ENCODE assay signal across 17 cellular contexts in genomic region chr2:20118051-20118450, GRCh38.
A peak's percentile ranks its signal among the peaks of the same experiment; 100 is the strongest.
DNase-seq lines count a peak whose midpoint lies in the region; ATAC-seq, FAIRE-seq and TF ChIP-seq lines count a peak whose summit lies in the region.
"Had no signal": no experiment of that assay in that cellular context is flagged by ENCODE, and none has a peak within 500 bp of the region (broad histone marks: within the 10 kb centered on the region; RNA-seq: fewer than 3 reads in every experiment).

No MANE protein-coding gene starts in this region.

- peak overlapping the region; percentile 66 for H2BK12ac ChIP-seq in neuronal stem cell (ENCODE audit: low read length)

- H3K36me3 ChIP-seq in GM12878 (ENCODE audit: control insufficient read depth in 2 of 2, insufficient read depth in 2 of 2, low read length in 1 of 2), result no peaks in the 10 kb centered on the region
- no peaks in the 10 kb centered on the region for H3K36me3 ChIP-seq in neuronal stem cell (replicated peaks in 1 of 2; ENCODE audit: control insufficient read depth in 2 of 2, insufficient read depth in 2 of 2, low read length in 2 of 2)
- H3K36me3 ChIP-seq in upper lobe of right lung, result no peaks in the 10 kb centered on the region

- CTCF ChIA-PET in GM12878 (lab: Yijun Ruan, JAX), result interaction anchor here (1.1 kb wide), 1 partner anchor 121 kb away, joined by 3 read pairs; no protein-coding TSS in a partner anchor

- no peak for DNase-seq in GM12878 (ENCODE audit: low read depth, low spot score)
- DNase-seq in neuronal stem cell (ENCODE audit: low spot score), result no peak
- DNase-seq in upper lobe of right lung, result peak; percentile 49
- DNase-seq in SW480 (ENCODE audit: low spot score), result no peak
- DNase-seq: Caco-2; CD4-positive, CD25-positive, alpha-beta regulatory T cell; CD8-positive, alpha-beta T cell; DMS153; DND-41; GM23248; H9 had no signal

- RAD21 ChIA-PET in GM12878 (lab: Charles Lee; ENCODE audit: unreplicated experiment), result no interaction called here

- H3K4me3 ChIP-seq in GM12878, result no peak overlapping the region
- H3K4me3 ChIP-seq in neuronal stem cell (ENCODE audit: low read length in 2 of 2), result no peak overlapping the region
- H3K4me3 ChIP-seq in upper lobe of right lung, result no peak overlapping the region
- H3K4me3 ChIP-seq: GM23248 had no signal

- POLR2A ChIA-PET in GM12878 (lab: Charles Lee), result no interaction called here

- intact Hi-C loops in GM12878 (cut with micrococcal nuclease; ENCODE audit: unreplicated experiment), result no loop called here
- intact Hi-C loops in upper lobe of right lung (cut with DNase I), result no loop called here

- TF ChIP-seq EP300 in GM12878 (IDR thresholded peaks at IDR 0.05; ENCODE audit: borderline replicate concordance in 1 of 2, control insufficient read depth in 1 of 2, low read depth in 2 of 2, low read length in 2 of 2), result no peak

- H3K4me2 ChIP-seq in GM12878 (ENCODE audit: control insufficient read depth, insufficient read depth) (no peak overlapping the region), neuronal stem cell (ENCODE audit: insufficient read depth, low read length, poor library complexity, severe bottlenecking) (no peak overlapping the region)

- TF ChIP-seq CTCF in GM12878 (IDR thresholded peaks at IDR 0.05 in 2 of 3, conservative IDR thresholded peaks at IDR 0.05 in 1 of 3; ENCODE audit: control insufficient read depth in 2 of 3, extremely low read depth in 1 of 3, insufficient read depth in 1 of 3, low read depth in 3 of 3, low read length in 3 of 3), result no peak
- TF ChIP-seq CTCF in upper lobe of right lung (IDR thresholded peaks at IDR 0.05), result no peak

- H3K23ac ChIP-seq in neuronal stem cell (ENCODE audit: low read depth, low read length, poor library complexity), result peak overlapping the region; percentile 9

- no peak overlapping the region for H2BK5ac ChIP-seq in neuronal stem cell (ENCODE audit: low read length)

- no peaks in the 10 kb centered on the region for H3K9me3 ChIP-seq in GM12878 (replicated peaks; ENCODE audit: control insufficient read depth, insufficient read depth, low read length)
- peaks cover 0 to 3% of the 10 kb centered on the region in 2 donors for H3K9me3 ChIP-seq in neuronal stem cell (replicated peaks in 1 of 2; ENCODE audit: control insufficient read depth in 2 of 2, insufficient read depth in 1 of 2, low read depth in 1 of 2, low read length in 2 of 2)
- no peaks in the 10 kb centered on the region for H3K9me3 ChIP-seq in upper lobe of right lung
- H3K9me3 ChIP-seq: Caco-2 had no signal

- no peaks in the 10 kb centered on the region for H3K79me1 ChIP-seq in neuronal stem cell (ENCODE audit: low read depth, low read length)

- ATAC-seq in GM12878, result peak; percentile 18; the same call in 2 of the 3 replicates
- no peak for ATAC-seq in upper lobe of right lung
- ATAC-seq in GM19463 (IDR thresholded peaks at IDR 0.05; ENCODE audit: unreplicated experiment), result no peak
- no peak for ATAC-seq in GM18519 (IDR thresholded peaks at IDR 0.05; ENCODE audit: low FRiP score, unreplicated experiment)
- ATAC-seq: CD8-positive, alpha-beta T cell; HCT116 had no signal

- H4K8ac ChIP-seq in neuronal stem cell (ENCODE audit: low read depth, low read length), result no peak overlapping the region

- H2AFZ ChIP-seq in GM12878 (ENCODE audit: control insufficient read depth, low read depth, low read length) (no peak overlapping the region), neuronal stem cell (ENCODE audit: low read length) (no peak overlapping the region)
- H2AFZ ChIP-seq: GM23248 had no signal

- H3K4me1 ChIP-seq in GM12878 (ENCODE audit: control insufficient read depth, insufficient read depth, low read length) (no peaks in the 10 kb centered on the region), neuronal stem cell (ENCODE audit: control insufficient read depth in 2 of 2, insufficient read depth in 1 of 2, low read depth in 1 of 2, low read length in 2 of 2) (peaks cover 0 to 3% of the 10 kb centered on the region in 2 donors), upper lobe of right lung (no peaks in the 10 kb centered on the region)

- 14% methylated on average over 6 of the region's 8 CpGs for WGBS in GM12878 (ENCODE audit: insufficient coverage, insufficient replicate concordance, low lambda C conversion rate, missing lambda C conversion rate)
- no CpG with 5 or more reads among the region's 8 CpGs for WGBS in neuronal stem cell (ENCODE audit: extremely low coverage in 2 of 2, insufficient read length in 2 of 2, insufficient replicate concordance in 1 of 2), 2 donors

- no peaks in the 10 kb centered on the region for H4K20me1 ChIP-seq in GM12878 (ENCODE audit: control insufficient read depth, insufficient read depth)

- in situ Hi-C loops in GM12878 (cut with MboI), result no loop called here

- H3K79me2 ChIP-seq in GM12878 (ENCODE audit: control insufficient read depth, insufficient read depth, low read length), result no peaks in the 10 kb centered on the region

- no peak overlapping the region for H2AK5ac ChIP-seq in neuronal stem cell (ENCODE audit: low read depth, low read length)

- TF ChIP-seq POLR2A in GM12878 (IDR thresholded peaks at IDR 0.05; ENCODE audit: low read depth, low read length), result no peak

- no peak for FAIRE-seq in GM12878 (lab: Jason Lieb, UNC)
- FAIRE-seq: G401.6, GM18507 had no signal

- H3K27me3 ChIP-seq in GM12878 (replicated peaks in 1 of 2; ENCODE audit: control insufficient read depth in 2 of 2, insufficient read depth in 2 of 2, low read length in 1 of 2), result no peaks in the 10 kb centered on the region
- H3K27me3 ChIP-seq in neuronal stem cell (ENCODE audit: control insufficient read depth in 3 of 3, insufficient read depth in 3 of 3, low read depth in 1 of 3, low read length in 3 of 3), result peaks cover 0 to 9% (median 0%) of the 10 kb centered on the region in 3 experiments
- no peaks in the 10 kb centered on the region for H3K27me3 ChIP-seq in upper lobe of right lung

- no peak overlapping the region for H3K4ac ChIP-seq in neuronal stem cell (ENCODE audit: low read length)

- H2BK15ac ChIP-seq in neuronal stem cell (ENCODE audit: low read length), result no peak overlapping the region

- no peak overlapping the region for H4K91ac ChIP-seq in neuronal stem cell (ENCODE audit: low read depth, low read length, poor library complexity)

- H2BK120ac ChIP-seq in neuronal stem cell (ENCODE audit: low read depth, low read length), result no peak overlapping the region

- TF ChIP-seq RAD21 in GM12878 (IDR thresholded peaks at IDR 0.05; ENCODE audit: insufficient read depth, low read depth, low read length), result no peak

- H3K14ac ChIP-seq in neuronal stem cell (ENCODE audit: low read length), result no peak overlapping the region

- no peak overlapping the region for H3K18ac ChIP-seq in neuronal stem cell (ENCODE audit: low read length)

- BruUV-seq in GM12878 (replicated peaks; lab: Mats Ljungman, UMichigan), result no TSS peak

- H3K9ac ChIP-seq in GM12878 (ENCODE audit: control insufficient read depth, insufficient read depth, low read length), result no peak overlapping the region
- no peak overlapping the region for H3K9ac ChIP-seq in neuronal stem cell (ENCODE audit: low read depth, low read length, poor library complexity)
- H3K9ac ChIP-seq: GM23248 had no signal

- SMC1A ChIA-PET in GM12878 (lab: Charles Lee; ENCODE audit: uncharacterized antibody, unreplicated experiment), result interaction anchor here (1.0 kb wide), 1 partner anchor 104 kb away, joined by 3 read pairs; no protein-coding TSS in a partner anchor

- H3K27ac ChIP-seq in GM12878 (ENCODE audit: control insufficient read depth, insufficient read depth) (no peak overlapping the region), neuronal stem cell (replicated peaks; ENCODE audit: low read length) (no peak overlapping the region), upper lobe of right lung (no peak overlapping the region)
- H3K27ac ChIP-seq: C4-2B, GM23248 had no signal

TF ChIP-seq in GM12878, 131 proteins besides CTCF, POLR2A, EP300 and RAD21:
- TF ChIP-seq ZNF217 (IDR thresholded peaks at IDR 0.05) (no peak), SPI1 (IDR thresholded peaks at IDR 0.05; ENCODE audit: borderline replicate concordance, insufficient read depth, low read depth, low read length) (peak; percentile 13; the same call in 1 of the 2 replicates)
TF ChIP-seq in GM12878: peak in this region for 1.
